ENCODE assay signal across 9 cellular contexts in genomic region chr5:77893225-77893860, GRCh38.
A peak's percentile ranks its signal among the peaks of the same experiment; 100 is the strongest.
DNase-seq lines count a peak whose midpoint lies in the region; ATAC-seq and TF ChIP-seq lines count a peak whose summit lies in the region.
"Had no signal": no experiment of that assay in that cellular context is flagged by ENCODE, and none has a peak within 500 bp of the region (broad histone marks: within the 10 kb centered on the region; RNA-seq: fewer than 3 reads in every experiment).

No MANE protein-coding gene starts in this region.

- H3K27me3 ChIP-seq in foreskin keratinocyte = no peaks in the 10 kb centered on the region
- H3K27me3 ChIP-seq: spleen had no signal

- H3K36me3 Mint-ChIP-seq in activated CD4-positive, alpha-beta T cell treated with anti-CD3 and anti-CD28 coated beads for 36 hours (ENCODE audit: low read depth) = no peaks in the 10 kb centered on the region

- no peaks in the 10 kb centered on the region for H3K27me3 Mint-ChIP-seq in activated CD4-positive, alpha-beta T cell treated with anti-CD3 and anti-CD28 coated beads for 36 hours

- DNase-seq in activated CD4-positive, alpha-beta T cell treated with anti-CD3 and anti-CD28 coated beads for 36 hours = peak; percentile 10
- no peak for DNase-seq in activated CD4-positive, alpha-beta T cell treated with anti-CD3 and anti-CD28 coated beads for 4 hours
- peak; percentile 59 to 82 for DNase-seq in SW 1271 (lab: John Stamatoyannopoulos, UW)
- peak; percentile 68 to 88 for DNase-seq in foreskin keratinocyte
- DNase-seq in stimulated activated naive CD8-positive, alpha-beta T cell treated with anti-CD3 and anti-CD28 coated beads, Interleukin-15, Interleukin-2, amounts not matched to agents 100 U/mL and 50 U/mL, for 24 hours = no peak
- DNase-seq in NCI-H2196 (lab: John Stamatoyannopoulos, UW; ENCODE audit: unreplicated experiment) = no peak
- DNase-seq: spleen had no signal

- H3K4me1 ChIP-seq in foreskin keratinocyte = peaks cover 15% of the 10 kb centered on the region
- H3K4me1 ChIP-seq: spleen had no signal

- ATAC-seq in activated CD4-positive, alpha-beta T cell treated with anti-CD3 and anti-CD28 coated beads for 36 hours = peak; percentile 84
- peak; percentile 98 for ATAC-seq in foreskin keratinocyte
- ATAC-seq in stimulated activated naive CD8-positive, alpha-beta T cell treated with anti-CD3 and anti-CD28 coated beads, Interleukin-15, Interleukin-2, amounts not matched to agents 100 U/mL and 50 U/mL, for 24 hours = peak; percentile 43
- no peak for ATAC-seq in HG03354 (IDR thresholded peaks at IDR 0.05; ENCODE audit: poor library complexity, severe bottlenecking, unreplicated experiment)
- ATAC-seq in HG02763 (IDR thresholded peaks at IDR 0.05; ENCODE audit: unreplicated experiment) = no peak

- peak overlapping the region; percentile 19 for H3K27ac Mint-ChIP-seq in activated CD4-positive, alpha-beta T cell treated with anti-CD3 and anti-CD28 coated beads for 36 hours

- intact Hi-C loops in activated CD4-positive, alpha-beta T cell treated with anti-CD3 and anti-CD28 coated beads for 36 hours (cut with DNase I, micrococcal nuclease) = no loop called here

- no peak for TF ChIP-seq CTCF in foreskin keratinocyte (conservative IDR thresholded peaks at IDR 0.05)

- H3K4me1 Mint-ChIP-seq in activated CD4-positive, alpha-beta T cell treated with anti-CD3 and anti-CD28 coated beads for 36 hours = peaks cover 9% of the 10 kb centered on the region

- POLR2A ChIA-PET in activated CD4-positive, alpha-beta T cell treated with anti-CD3 and anti-CD28 coated beads for 36 hours (lab: Charles Lee) = no interaction called here

- CTCF ChIA-PET in activated CD4-positive, alpha-beta T cell treated with anti-CD3 and anti-CD28 coated beads for 36 hours (lab: Charles Lee) = no interaction called here

- no peak overlapping the region for H3K27ac ChIP-seq in foreskin keratinocyte
- H3K27ac ChIP-seq: spleen had no signal

- H3K9me3 Mint-ChIP-seq in activated CD4-positive, alpha-beta T cell treated with anti-CD3 and anti-CD28 coated beads for 36 hours (ENCODE audit: low read depth) = no peaks in the 10 kb centered on the region

- H3K4me3 Mint-ChIP-seq in activated CD4-positive, alpha-beta T cell treated with anti-CD3 and anti-CD28 coated beads for 36 hours = no peak overlapping the region

Comparison
In these comparisons a context has a peak if more than half of its experiments do, and no peak if none do; other contexts are left out.
1. DNase-seq: peak in activated CD4-positive, alpha-beta T cell treated with anti-CD3 and anti-CD28 coated beads for 36 hours (single experiment), SW 1271 (2 of 2) and foreskin keratinocyte (2 of 2); none in activated CD4-positive, alpha-beta T cell treated with anti-CD3 and anti-CD28 coated beads for 4 hours (0 of 2), stimulated activated naive CD8-positive, alpha-beta T cell treated with anti-CD3 and anti-CD28 coated beads, Interleukin-15, Interleukin-2, amounts not matched to agents 100 U/mL and 50 U/mL, for 24 hours (single experiment) and NCI-H2196 (single experiment).
2. ATAC-seq: peak in activated CD4-positive, alpha-beta T cell treated with anti-CD3 and anti-CD28 coated beads for 36 hours (single experiment), foreskin keratinocyte (single experiment) and stimulated activated naive CD8-positive, alpha-beta T cell treated with anti-CD3 and anti-CD28 coated beads, Interleukin-15, Interleukin-2, amounts not matched to agents 100 U/mL and 50 U/mL, for 24 hours (single experiment); none in HG03354 (single experiment) and HG02763 (single experiment).